Comparison of ENCODE assay signal across 10 cellular contexts in the genomic region with DNA sequence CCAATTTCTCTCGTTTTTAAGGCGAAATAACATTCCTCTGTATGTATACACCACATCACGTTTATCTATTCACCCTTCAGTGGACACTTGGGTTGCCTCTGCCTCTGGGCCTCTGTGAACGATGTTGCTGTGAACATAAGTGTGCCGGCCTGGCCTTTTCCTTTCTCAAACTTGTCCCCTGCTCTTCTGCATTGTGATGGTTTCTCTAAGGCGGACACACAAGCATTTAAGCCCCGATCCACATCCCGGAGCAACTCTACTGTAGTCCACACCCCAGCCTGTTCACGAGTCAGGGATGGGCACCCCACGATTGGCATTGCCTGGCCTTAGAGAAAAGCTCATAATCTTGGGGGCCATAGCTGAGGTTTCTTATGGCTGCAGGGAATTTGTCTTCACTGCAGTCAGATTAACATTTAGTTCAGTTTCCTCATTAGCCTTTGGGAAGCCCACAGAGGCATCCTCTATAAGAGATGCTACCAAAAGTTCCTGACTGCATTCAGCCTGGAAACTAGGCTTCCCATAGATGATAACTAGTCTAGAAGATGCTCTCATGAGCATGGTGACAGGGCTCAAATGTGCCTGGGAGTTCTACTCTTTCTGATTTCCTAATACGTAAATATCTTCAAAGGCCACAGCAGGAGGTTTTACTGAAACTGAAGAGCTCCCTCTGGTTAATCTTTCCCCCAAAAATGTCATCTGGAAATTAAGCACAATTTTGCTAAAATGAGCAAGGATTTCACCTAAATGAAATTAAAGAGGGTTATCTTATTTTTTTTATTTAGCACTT. TPM values are rescaled to one million over a fixed set of nuclear protein-coding genes. Genes with fewer than 3 reads are reported as not detected.
DNase-seq lines count a peak whose midpoint lies in the region; ATAC-seq and TF ChIP-seq lines count a peak whose summit lies in the region.
"Had no signal": no experiment of that assay in that cellular context is flagged by ENCODE, and none has a peak within 500 bp of the region (broad histone marks: within the 10 kb centered on the region; RNA-seq: fewer than 3 reads in every experiment).

No MANE protein-coding gene starts in this region.

- POLR2A ChIA-PET in Caco-2 (lab: Charles Lee) = no interaction called here

- 0 out of 2 replicates have a peak, but pooled peaks cover 6% of the 10 kb centered on the region for H3K4me1 ChIP-seq in Caco-2

- peak overlapping the region; percentile 99 for H3K27ac ChIP-seq in HL-60 (replicated peaks)
- H3K27ac ChIP-seq: brain microvascular endothelial cell had no signal

- CTCF ChIA-PET in Caco-2 (lab: Charles Lee) = interaction anchor here (0.7 kb wide), 1 partner anchor 452 kb away, joined by 3 read pairs; no protein-coding TSS in a partner anchor

- H3K4me3 ChIP-seq in Caco-2 (ENCODE audit: low read depth, low read length) = peak overlapping the region; percentile 28
- H3K4me3 ChIP-seq in HL-60 (replicated peaks; ENCODE audit: insufficient read depth, low read length) = peak overlapping the region; percentile 33

- no peaks in the 10 kb centered on the region for H3K9me3 Mint-ChIP-seq in Caco-2 (ENCODE audit: unreplicated experiment)
- H3K9me3 Mint-ChIP-seq in central memory CD8-positive, alpha-beta T cell = no peaks in the 10 kb centered on the region
- no peaks in the 10 kb centered on the region for H3K9me3 Mint-ChIP-seq in osteocyte (ENCODE audit: unreplicated experiment)

- H3K27me3 ChIP-seq in Caco-2 (replicated peaks; ENCODE audit: control insufficient read depth, insufficient read depth, low read length) = no peaks in the 10 kb centered on the region
- no peaks in the 10 kb centered on the region for H3K27me3 ChIP-seq in HL-60 (ENCODE audit: insufficient read depth, poor library complexity, severe bottlenecking)
- H3K27me3 ChIP-seq: brain microvascular endothelial cell had no signal

- H3K4me1 Mint-ChIP-seq in Caco-2 (ENCODE audit: low read depth, unreplicated experiment) (peaks cover 12% of the 10 kb centered on the region), osteocyte (ENCODE audit: unreplicated experiment) (peaks cover 42% of the 10 kb centered on the region)
- H3K4me1 Mint-ChIP-seq in central memory CD8-positive, alpha-beta T cell = peaks cover 63% of the 10 kb centered on the region

- no peaks in the 10 kb centered on the region for H3K27me3 Mint-ChIP-seq in Caco-2 (ENCODE audit: insufficient read depth, unreplicated experiment)
- H3K27me3 Mint-ChIP-seq in central memory CD8-positive, alpha-beta T cell = no peaks in the 10 kb centered on the region
- no peaks in the 10 kb centered on the region for H3K27me3 Mint-ChIP-seq in osteocyte (ENCODE audit: unreplicated experiment)

- intact Hi-C loops in Caco-2 (cut with micrococcal nuclease; ENCODE audit: unreplicated experiment) = no loop called here

- TF ChIP-seq CTCF in Caco-2 (IDR thresholded peaks at IDR 0.05; ENCODE audit: insufficient read depth in 1 of 2, low read depth in 1 of 2, low read length in 1 of 2, severe bottlenecking in 1 of 2, unreplicated experiment in 1 of 2) (no peak), HL-60 (IDR thresholded peaks at IDR 0.05; ENCODE audit: insufficient read depth, low read length) (no peak), osteocyte (IDR thresholded peaks at IDR 0.05) (no peak)

- no peak for DNase-seq in Caco-2
- DNase-seq in HL-60 (ENCODE audit: low read depth in 1 of 2, low spot score in 1 of 2) = no peak
- DNase-seq in central memory CD8-positive, alpha-beta T cell (ENCODE audit: low spot score in 2 of 2) = no peak
- peak; percentile 67 for DNase-seq in osteocyte (ENCODE audit: extremely low spot score, unreplicated experiment)
- DNase-seq in ACHN = no peak
- DNase-seq in HT-29 (ENCODE audit: low spot score) = no peak
- DNase-seq in SHP77 treated with DMSO at 0.1 percent for 48 hours (lab: John Stamatoyannopoulos, UW) = no peak
- DNase-seq: brain microvascular endothelial cell, glutamatergic neuron had no signal

- H3K27ac Mint-ChIP-seq in Caco-2 (ENCODE audit: unreplicated experiment) (peak overlapping the region; percentile 84), osteocyte (ENCODE audit: unreplicated experiment) (peak overlapping the region; percentile 48)
- H3K27ac Mint-ChIP-seq in central memory CD8-positive, alpha-beta T cell (ENCODE audit: low read depth) = peak overlapping the region; percentile 100

- H3K9me3 ChIP-seq in Caco-2 = no peaks in the 10 kb centered on the region

- H3K4me3 Mint-ChIP-seq in Caco-2 (ENCODE audit: unreplicated experiment) (peak overlapping the region; percentile 81), osteocyte (ENCODE audit: unreplicated experiment) (no peak overlapping the region)
- H3K4me3 Mint-ChIP-seq in central memory CD8-positive, alpha-beta T cell = peak overlapping the region; percentile 87

- BruUV-seq in Caco-2 (replicated peaks; lab: Mats Ljungman, UMichigan) = TSS peak; percentile 38

- ATAC-seq in central memory CD8-positive, alpha-beta T cell (replicated peaks; ENCODE audit: extremely low read depth, poor library complexity, severe bottlenecking) = no peak
- ATAC-seq in GM19035 (IDR thresholded peaks at IDR 0.05; ENCODE audit: unreplicated experiment) = no peak

- H3K36me3 Mint-ChIP-seq in Caco-2 (ENCODE audit: insufficient read depth, unreplicated experiment) = peaks cover 4% of the 10 kb centered on the region
- H3K36me3 Mint-ChIP-seq in central memory CD8-positive, alpha-beta T cell (ENCODE audit: insufficient read depth) = peaks cover 17% of the 10 kb centered on the region
- no peaks in the 10 kb centered on the region for H3K36me3 Mint-ChIP-seq in osteocyte (ENCODE audit: unreplicated experiment)

- no peaks in the 10 kb centered on the region for H3K36me3 ChIP-seq in Caco-2 (ENCODE audit: control insufficient read depth, insufficient read depth, low read length)
- H3K36me3 ChIP-seq: brain microvascular endothelial cell had no signal

- in situ Hi-C loops in ACHN (cut with HindIII; ENCODE audit: low pct_ligation_motif_present, low pct_unique_long_range_greater_than_20kb, low sequenced_read_pairs) = no loop called here

RNA-seq across cellular contexts. Expression of gene ZC3H12D, which starts 0.8 kb away (rescaled TPM):
- total RNA-seq in Caco-2 (2022) (0.57 and 0.65 TPM in 2 replicates), osteocyte (0.21 TPM in 1 of 2 replicates, not detected in the other)
- not detected in 2 replicates for total RNA-seq in HT-29 (2014; rRNA removed; shearing (Covaris generic))

Comparison
In these comparisons a context has a peak if more than half of its experiments do, and no peak if none do; other contexts are left out.
1. H3K27ac Mint-ChIP-seq: peak in every context shown above with its lines; median percentile 100 in central memory CD8-positive, alpha-beta T cell; 84 in Caco-2; 48 in osteocyte.